ENCODE assay signal across 8 cellular contexts in genomic region chr9:131275332-131276106, GRCh38. TPM values are rescaled to one million over a fixed set of nuclear protein-coding genes. Genes with fewer than 3 reads are reported as not detected.
A peak's percentile ranks its signal among the peaks of the same experiment; 100 is the strongest.
DNase-seq lines count a peak whose midpoint lies in the region; ATAC-seq, FAIRE-seq and TF ChIP-seq lines count a peak whose summit lies in the region.

No MANE protein-coding gene starts in this region.

- no peak overlapping the region for H3K27ac Mint-ChIP-seq in glutamatergic neuron (ENCODE audit: unreplicated experiment)

- no peaks in the 10 kb centered on the region for H3K36me3 Mint-ChIP-seq in glutamatergic neuron (ENCODE audit: unreplicated experiment)

- no peaks in the 10 kb centered on the region for H3K27me3 ChIP-seq in small intestine (ENCODE audit: control insufficient read depth in 2 of 2, insufficient read depth in 2 of 2, low read length in 2 of 2)
- no peaks in the 10 kb centered on the region for H3K27me3 ChIP-seq in MG63

- peaks cover 7% of the 10 kb centered on the region for H3K9me3 Mint-ChIP-seq in glutamatergic neuron (ENCODE audit: unreplicated experiment)

- WGBS in small intestine, 3 donors: 61 to 81% (median 67%) methylated on average over 30 of the region's 30 CpGs

- H3K4me3 Mint-ChIP-seq in glutamatergic neuron (ENCODE audit: unreplicated experiment): peak overlapping the region; percentile 92

- DNase-seq in glutamatergic neuron: peak; percentile 67
- DNase-seq in small intestine: no peak
- DNase-seq in NCI-H1436 (lab: John Stamatoyannopoulos, UW): no peak
- DNase-seq in MG63: no peak

- peak; percentile 58 for TF ChIP-seq POLR2A in Raji (IDR thresholded peaks at IDR 0.05; ENCODE audit: insufficient read depth, low read depth, low read length)

- peaks cover 0 to 8% of the 10 kb centered on the region in 2 donors for H3K4me1 ChIP-seq in small intestine (ENCODE audit: control insufficient read depth in 2 of 2, insufficient read depth in 1 of 2, low read depth in 1 of 2, low read length in 1 of 2)

- H3K27me3 Mint-ChIP-seq in glutamatergic neuron (ENCODE audit: unreplicated experiment): peaks cover 5% of the 10 kb centered on the region

- peak overlapping the region; percentile 57 to 94 for H3K27ac ChIP-seq in small intestine (ENCODE audit: low read depth in 1 of 2, low read length in 1 of 2)

- peaks cover 27% of the 10 kb centered on the region for H3K4me1 Mint-ChIP-seq in glutamatergic neuron (ENCODE audit: low read depth, unreplicated experiment)

- no peak for TF ChIP-seq CTCF in glutamatergic neuron (IDR thresholded peaks at IDR 0.05; ENCODE audit: partially characterized antibody, unreplicated experiment)

- H3K4me3 ChIP-seq in small intestine (ENCODE audit: low read depth in 1 of 2, low read length in 2 of 2): peak overlapping the region; percentile 67 to 72
- H3K4me3 ChIP-seq in MG63: no peak overlapping the region

- H3K36me3 ChIP-seq in small intestine (ENCODE audit: control insufficient read depth in 2 of 2, insufficient read depth in 2 of 2, low read length in 2 of 2): no peaks in the 10 kb centered on the region
- no peaks in the 10 kb centered on the region for H3K36me3 ChIP-seq in MG63

- no peak for FAIRE-seq in small intestine (lab: Jason Lieb, UNC)

- ATAC-seq in GM18511 (IDR thresholded peaks at IDR 0.05; ENCODE audit: unreplicated experiment) (peak; percentile 38), SK-N-SH treated with all-trans-retinoic acid at 6 μM for 48 hours (no peak), HG02970 (IDR thresholded peaks at IDR 0.05; ENCODE audit: low FRiP score, unreplicated experiment) (no peak)

- H3K9me3 ChIP-seq in small intestine (ENCODE audit: control insufficient read depth, low read depth) (no peaks in the 10 kb centered on the region), MG63 (no peaks in the 10 kb centered on the region)

TF ChIP-seq in SK-N-SH treated with all-trans-retinoic acid at 6 μM for 48 hours, 23 proteins besides CTCF, POLR2A, EP300 and RAD21:
- TF ChIP-seq BACH2 (CRISPR knock-in tag; IDR thresholded peaks at IDR 0.05; ENCODE audit: borderline replicate concordance): no peak
- no peak for TF ChIP-seq POU6F1 (CRISPR knock-in tag; IDR thresholded peaks at IDR 0.05; ENCODE audit: borderline replicate concordance, low read depth)

RNA-seq across cellular contexts. Expression of gene FAM78A, which starts 0.8 kb away (rescaled TPM):
- 14.9 TPM for total RNA-seq in glutamatergic neuron (ENCODE audit: unreplicated experiment)
- polyA plus RNA-seq in small intestine: 1 to 10 TPM in 2 of 3 donors, under 1 TPM in 1; 0.89 to 3.2 (median 1.9) TPM
- total RNA-seq in MG63 (2014; rRNA removed; shearing (Covaris generic); ENCODE audit: low replicate concordance): 0.64 and 0.82 TPM in 2 replicates

RNA-seq across cellular contexts. Expression of gene PLPP7, which starts 14.0 kb away (rescaled TPM):
- 17.3 TPM for total RNA-seq in glutamatergic neuron (ENCODE audit: unreplicated experiment)
- 1 to 10 TPM in 1 of 3 donors, under 1 TPM in 1, not detected in 1; 0.54 to 1.9 TPM for polyA plus RNA-seq in small intestine
- total RNA-seq in MG63 (2014; rRNA removed; shearing (Covaris generic); ENCODE audit: low replicate concordance): 8.1 and 16.3 TPM in 2 replicates
